16 cellular contexts compared by ENCODE assay signal in genomic region chr1:20739225-20739624, GRCh38. TPM values are rescaled to one million over a fixed set of nuclear protein-coding genes. Genes with fewer than 3 reads are reported as not detected.
DNase-seq lines count a peak whose midpoint lies in the region; ATAC-seq and TF ChIP-seq lines count a peak whose summit lies in the region.
"Had no signal": no experiment of that assay in that cellular context is flagged by ENCODE, and none has a peak within 500 bp of the region (broad histone marks: within the 10 kb centered on the region; RNA-seq: fewer than 3 reads in every experiment).

No MANE protein-coding gene starts in this region.

- H3K36me3 ChIP-seq in psoas muscle (ENCODE audit: insufficient read depth in 1 of 2, low read depth in 1 of 2) = peaks cover 10 to 76% of the 10 kb centered on the region in 2 donors
- peaks cover 0 to 14% of the 10 kb centered on the region in 2 donors for H3K36me3 ChIP-seq in body of pancreas (replicated peaks in 1 of 2; ENCODE audit: insufficient read depth in 1 of 2, low read depth in 2 of 2)

- H3K4me3 Mint-ChIP-seq in CD4-positive, alpha-beta T cell = no peak overlapping the region
- H3K4me3 Mint-ChIP-seq: activated CD4-positive, alpha-beta memory T cell treated with anti-CD3 and anti-CD28 coated beads, Interleukin-2, amount 10 ng/mL, durations not matched to agents 7 days and 5 days had no signal

- no peaks in the 10 kb centered on the region for H3K4me1 Mint-ChIP-seq in CD4-positive, alpha-beta T cell (ENCODE audit: low read depth)
- H3K4me1 Mint-ChIP-seq: activated CD4-positive, alpha-beta memory T cell treated with anti-CD3 and anti-CD28 coated beads, Interleukin-2, amount 10 ng/mL, durations not matched to agents 7 days and 5 days had no signal

- ATAC-seq in psoas muscle (no peak), body of pancreas (no peak)
- ATAC-seq in CD4-positive, alpha-beta T cell (ENCODE audit: poor library complexity) = no peak
- ATAC-seq: left cardiac atrium had no signal

- H3K4me3 ChIP-seq in psoas muscle (no peak overlapping the region), body of pancreas (no peak overlapping the region)
- H3K4me3 ChIP-seq: colonic mucosa, skin epidermis, suprapubic skin had no signal

- WGBS in psoas muscle, 3 donors = 47 to 59% (median 49%) methylated on average over 2 of the region's 2 CpGs
- 63 to 89% methylated on average over 2 of the region's 2 CpGs for WGBS in body of pancreas, 2 donors

- CTCF ChIA-PET in RWPE1 (lab: Yijun Ruan, JAX) = interaction anchor here (0.6 to 0.7 kb wide), 2 partner anchors 9 to 341 kb away, joined by 3 to 4 read pairs; no protein-coding TSS in a partner anchor
- CTCF ChIA-PET in CD4-positive, alpha-beta T cell (lab: Charles Lee) = no interaction called here

- DNase-seq in EL (peak; percentile 76), RWPE1 (ENCODE audit: low spot score) (peak; percentile 34), epithelial cell of prostate (ENCODE audit: low read depth, low spot score) (no peak), psoas muscle (no peak), Ammon's horn (ENCODE audit: low spot score) (no peak), body of pancreas (no peak)
- DNase-seq in CD4-positive, alpha-beta T cell = no peak
- DNase-seq: activated CD4-positive, alpha-beta memory T cell treated with anti-CD3 and anti-CD28 coated beads, Interleukin-2, amount 10 ng/mL, durations not matched to agents 7 days and 5 days; colonic mucosa; left cardiac atrium; NCI-H1048; NCI-H526; RPMI8226; T1000 had no signal

- H3K27me3 ChIP-seq in psoas muscle (ENCODE audit: insufficient read depth in 3 of 3, low read length in 2 of 3) (no peaks in the 10 kb centered on the region), body of pancreas (no peaks in the 10 kb centered on the region)
- H3K27me3 ChIP-seq in CD4-positive, alpha-beta T cell (ENCODE audit: control insufficient read depth, insufficient read depth, low read length) = no peaks in the 10 kb centered on the region
- H3K27me3 ChIP-seq: colonic mucosa, suprapubic skin had no signal

- no peak overlapping the region for H3K27ac Mint-ChIP-seq in CD4-positive, alpha-beta T cell
- H3K27ac Mint-ChIP-seq: activated CD4-positive, alpha-beta memory T cell treated with anti-CD3 and anti-CD28 coated beads, Interleukin-2, amount 10 ng/mL, durations not matched to agents 7 days and 5 days had no signal

- no peaks in the 10 kb centered on the region for H3K9me3 Mint-ChIP-seq in CD4-positive, alpha-beta T cell
- H3K9me3 Mint-ChIP-seq: activated CD4-positive, alpha-beta memory T cell treated with anti-CD3 and anti-CD28 coated beads, Interleukin-2, amount 10 ng/mL, durations not matched to agents 7 days and 5 days had no signal

- intact Hi-C loops in psoas muscle (cut with DNase I) = no loop called here
- intact Hi-C loops in CD4-positive, alpha-beta T cell (cut with DNase I, micrococcal nuclease) = no loop called here
- intact Hi-C loops in body of pancreas (cut with DNase I) = no loop called here

- POLR2A ChIA-PET in RWPE1 (lab: Yijun Ruan, JAX; ENCODE audit: low non-redundant PET) = interaction anchor here (0.6 kb wide), 1 partner anchor 19 kb away, joined by 3 read pairs; no protein-coding TSS in a partner anchor
- POLR2A ChIA-PET in CD4-positive, alpha-beta T cell (lab: Charles Lee) = no interaction called here

- peaks cover 61% of the 10 kb centered on the region for H3K36me3 Mint-ChIP-seq in CD4-positive, alpha-beta T cell (ENCODE audit: low read depth)

- no peak for TF ChIP-seq CTCF in RWPE1 (conservative IDR thresholded peaks at IDR 0.05; ENCODE audit: low read depth)
- TF ChIP-seq CTCF in psoas muscle (IDR thresholded peaks at IDR 0.05) = no peak
- TF ChIP-seq CTCF in CD4-positive, alpha-beta T cell (IDR thresholded peaks at IDR 0.05) = no peak
- TF ChIP-seq CTCF in body of pancreas (IDR thresholded peaks at IDR 0.05) = no peak

- H3K27me3 Mint-ChIP-seq in CD4-positive, alpha-beta T cell = no peaks in the 10 kb centered on the region
- H3K27me3 Mint-ChIP-seq: activated CD4-positive, alpha-beta memory T cell treated with anti-CD3 and anti-CD28 coated beads, Interleukin-2, amount 10 ng/mL, durations not matched to agents 7 days and 5 days had no signal

- H3K4me1 ChIP-seq in psoas muscle (peaks cover 6% of the 10 kb centered on the region), body of pancreas (no peaks in the 10 kb centered on the region)
- H3K4me1 ChIP-seq: colonic mucosa, suprapubic skin had no signal

- H3K27ac ChIP-seq in RWPE1 (no peak overlapping the region), epithelial cell of prostate (peak overlapping the region; percentile 72), psoas muscle (peak overlapping the region; percentile 5), body of pancreas (no peak overlapping the region)
- no peak overlapping the region for H3K27ac ChIP-seq in CD4-positive, alpha-beta T cell (ENCODE audit: low read depth, low read length)
- H3K27ac ChIP-seq: colonic mucosa, suprapubic skin had no signal

- no peak for TF ChIP-seq POLR2A in body of pancreas (IDR thresholded peaks at IDR 0.05)

- H3K9me3 ChIP-seq in psoas muscle = no peaks in the 10 kb centered on the region
- H3K9me3 ChIP-seq in CD4-positive, alpha-beta T cell (ENCODE audit: control insufficient read depth, low read length) = no peaks in the 10 kb centered on the region
- H3K9me3 ChIP-seq in body of pancreas = no peaks in the 10 kb centered on the region
- H3K9me3 ChIP-seq: colonic mucosa, suprapubic skin had no signal

RNA-seq across cellular contexts. Expression of gene SH2D5, which starts 6.7 kb away (rescaled TPM):
- total RNA-seq in psoas muscle = 1 to 10 TPM in 2 of 4 donors, under 1 TPM in 2; 0.09 to 2.6 (median 1.3) TPM
- polyA plus RNA-seq in psoas muscle = 10 to 100 TPM in 1 of 3 donors, 1 to 10 TPM in 1, under 1 TPM in 1; 0.86 to 27.9 (median 2.8) TPM
- total RNA-seq in CD4-positive, alpha-beta T cell = under 1 TPM in 1 of 2 experiments, not detected in 1; 0.08 TPM
- not detected for total RNA-seq in body of pancreas

RNA-seq across cellular contexts. Expression of gene KIF17, which starts 21.4 kb away (rescaled TPM):
- 1 to 10 TPM; 1.1 to 3.4 (median 1.2) TPM for total RNA-seq in psoas muscle
- 1 to 10 TPM; 1.5 to 2.0 (median 1.7) TPM for polyA plus RNA-seq in psoas muscle
- total RNA-seq in CD4-positive, alpha-beta T cell = not detected
- total RNA-seq in body of pancreas = 1 to 10 TPM in 1 of 2 donors, not detected in 1; 1.8 TPM
- total RNA-seq: activated CD4-positive, alpha-beta memory T cell treated with anti-CD3 and anti-CD28 coated beads, Interleukin-2, amount 10 ng/mL, durations not matched to agents 7 days and 5 days had no signal

RNA-seq across cellular contexts. Expression of gene HP1BP3, which starts 47.9 kb away (rescaled TPM):
- 100 to 1,000 TPM; 114 to 134 (median 116) TPM for total RNA-seq in psoas muscle
- 100 to 1,000 TPM in 1 of 3 donors, 10 to 100 TPM in 2; 52.6 to 121 (median 68.2) TPM for polyA plus RNA-seq in psoas muscle
- total RNA-seq in CD4-positive, alpha-beta T cell = 100 to 1,000 TPM; 186 to 191 TPM
- total RNA-seq in body of pancreas = 100 to 1,000 TPM in 1 of 2 donors, 10 to 100 TPM in 1; 90.8 to 201 TPM

Comparison
In these comparisons a context has a peak if more than half of its experiments do, and no peak if none do; other contexts are left out.
1. DNase-seq: peak in EL (single experiment) and RWPE1 (single experiment); none in epithelial cell of prostate (single experiment), psoas muscle (0 of 2), CD4-positive, alpha-beta T cell (0 of 10), Ammon's horn (single experiment) and body of pancreas (0 of 4).
2. H3K27ac ChIP-seq: peak in epithelial cell of prostate (single experiment) and psoas muscle (single experiment); none in RWPE1 (single experiment), CD4-positive, alpha-beta T cell (single experiment) and body of pancreas (0 of 4).